Comparison of ENCODE assay signal across 24 cellular contexts in genomic region chr1:6142734-6143133, GRCh38.
"Had no signal": no experiment of that assay in that cellular context is flagged by ENCODE, and none has a peak within 500 bp of the region (broad histone marks: within the 10 kb centered on the region; RNA-seq: fewer than 3 reads in every experiment).

No MANE protein-coding gene starts in this region.

- H3K36me3 Mint-ChIP-seq: naive thymus-derived CD8-positive, alpha-beta T cell had no signal

- H3K27ac Mint-ChIP-seq: naive thymus-derived CD8-positive, alpha-beta T cell; nephron progenitor cell; progenitor cell of endocrine pancreas had no signal

- ATAC-seq: effector memory CD8-positive, alpha-beta T cell; heart right ventricle; left colon; naive thymus-derived CD8-positive, alpha-beta T cell; right lobe of liver had no signal

- H3K4me3 Mint-ChIP-seq: effector memory CD8-positive, alpha-beta T cell; naive thymus-derived CD8-positive, alpha-beta T cell; nephron progenitor cell had no signal

- H3K9me3 Mint-ChIP-seq: effector memory CD8-positive, alpha-beta T cell; naive thymus-derived CD8-positive, alpha-beta T cell; nephron progenitor cell had no signal

- DNase-seq: dermis blood vessel endothelial cell; effector memory CD8-positive, alpha-beta T cell; erythroblast; esophagus squamous epithelium; foreskin melanocyte; glutamatergic neuron; hippocampal formation; islet precursor cell; left colon; left ventricle myocardium inferior; mesendoderm; midbrain; naive thymus-derived CD8-positive, alpha-beta T cell; nephron progenitor cell; small intestine; stimulated activated CD4-positive, alpha-beta T cell treated with anti-CD3 and anti-CD28 coated beads, Interleukin-15, amount 100 ng/mL, for 24 hours; stimulated activated CD4-positive, alpha-beta T cell treated with anti-CD3 and anti-CD28 coated beads, Interleukin-2, amount 100 ng/mL, for 48 hours; stimulated activated CD8-positive, alpha-beta memory T cell treated with anti-CD3 and anti-CD28 coated beads, Interleukin-4, amount 100 ng/mL, for 48 hours; stimulated activated naive CD4-positive, alpha-beta T cell treated with Interleukin-2 at 50 U/mL for 16 hours; stomach; upper lobe of left lung had no signal
